27 cellular contexts compared by ENCODE assay signal in the genomic region with DNA sequence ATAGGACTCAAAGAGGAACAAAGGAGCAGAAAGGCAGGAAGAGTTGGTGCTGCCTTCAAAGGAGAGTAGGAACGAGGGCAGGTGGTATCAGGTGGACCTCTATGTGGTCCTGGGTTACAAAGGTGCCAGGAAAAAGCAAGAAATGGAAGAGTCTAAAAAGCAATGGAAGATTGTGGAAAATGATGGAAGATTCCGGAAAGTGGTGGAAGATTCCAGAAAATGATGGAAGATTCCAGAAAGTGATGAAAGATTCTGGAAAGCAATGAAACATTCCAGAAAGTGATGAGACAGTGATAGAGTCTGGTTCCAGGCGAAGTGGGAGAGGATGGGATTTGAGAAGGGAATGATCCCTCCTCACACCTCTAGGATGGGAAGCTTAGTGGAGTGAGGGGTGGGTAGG.
"Had no signal": no experiment of that assay in that cellular context is flagged by ENCODE, and none has a peak within 500 bp of the region (broad histone marks: within the 10 kb centered on the region; RNA-seq: fewer than 3 reads in every experiment).

No MANE protein-coding gene starts in this region.

- H3K4me1 ChIP-seq: gastroesophageal sphincter, heart left ventricle, neural progenitor cell, prostate gland, right atrium auricular region, sigmoid colon, stomach, thyroid gland had no signal

- H3K4me2 ChIP-seq: hepatocyte, neural progenitor cell had no signal

- H3K4me1 Mint-ChIP-seq: memory B cell; natural killer cell; neural progenitor cell; stimulated activated effector memory CD8-positive, alpha-beta T cell treated with anti-CD3 and anti-CD28 coated beads, Interleukin-12 subunit alpha, Interleukin-12 subunit beta, amount 100 ng/mL, for 72 hours had no signal

- H3K4me3 ChIP-seq: gastroesophageal sphincter, heart left ventricle, hepatocyte, lung, neural progenitor cell, prostate gland, right atrium auricular region, sigmoid colon, stomach, thyroid gland had no signal

- H3K79me2 ChIP-seq: hepatocyte had no signal

- ATAC-seq: effector memory CD8-positive, alpha-beta T cell; esophagus mucosa; gastroesophageal sphincter; left colon; left ventricle myocardium superior; natural killer cell; stimulated activated effector memory CD8-positive, alpha-beta T cell treated with anti-CD3 and anti-CD28 coated beads, Interleukin-12 subunit alpha, Interleukin-12 subunit beta, amount 100 ng/mL, for 72 hours had no signal

- H3K27ac ChIP-seq: epithelial cell of prostate, gastroesophageal sphincter, heart left ventricle, hepatocyte, neural progenitor cell, prostate gland, right atrium auricular region, sigmoid colon, stomach, thyroid gland had no signal

- H3K27me3 ChIP-seq: gastroesophageal sphincter, heart left ventricle, hepatocyte, neural progenitor cell, right atrium auricular region, sigmoid colon, stomach, thyroid gland had no signal

- H3K27ac Mint-ChIP-seq: effector memory CD8-positive, alpha-beta T cell; memory B cell; natural killer cell; neural progenitor cell; stimulated activated effector memory CD8-positive, alpha-beta T cell treated with anti-CD3 and anti-CD28 coated beads, Interleukin-12 subunit alpha, Interleukin-12 subunit beta, amount 100 ng/mL, for 72 hours had no signal

- H3K9me3 ChIP-seq: prostate gland, thyroid gland had no signal

- DNase-seq: cerebellar nuclear complex; cortex of kidney; effector memory CD8-positive, alpha-beta T cell; foreskin fibroblast; heart left ventricle; left colon; left ventricle myocardium superior; natural killer cell; stimulated activated CD4-positive, alpha-beta T cell treated with anti-CD3 and anti-CD28 coated beads, Interleukin-2, amount 100 ng/mL, for 24 hours; stimulated activated CD4-positive, alpha-beta T cell treated with anti-CD3 and anti-CD28 coated beads, Interleukin-4, amount 100 ng/mL, for 24 hours; stimulated activated naive CD4-positive, alpha-beta T cell treated with Interleukin-2 at 50 U/mL for 16 hours; stomach; thyroid gland; trophoblast cell had no signal

- FAIRE-seq: endometrium, islet of Langerhans had no signal

- H3K4me3 Mint-ChIP-seq: effector memory CD8-positive, alpha-beta T cell; memory B cell; natural killer cell; neural progenitor cell; stimulated activated effector memory CD8-positive, alpha-beta T cell treated with anti-CD3 and anti-CD28 coated beads, Interleukin-12 subunit alpha, Interleukin-12 subunit beta, amount 100 ng/mL, for 72 hours had no signal

- H2AFZ ChIP-seq: hepatocyte, neural progenitor cell had no signal

- H3K9me3 Mint-ChIP-seq: natural killer cell had no signal

- H3K36me3 Mint-ChIP-seq: natural killer cell; stimulated activated effector memory CD8-positive, alpha-beta T cell treated with anti-CD3 and anti-CD28 coated beads, Interleukin-12 subunit alpha, Interleukin-12 subunit beta, amount 100 ng/mL, for 72 hours had no signal

- H3K9ac ChIP-seq: neural progenitor cell had no signal
